In the genomic region with DNA sequence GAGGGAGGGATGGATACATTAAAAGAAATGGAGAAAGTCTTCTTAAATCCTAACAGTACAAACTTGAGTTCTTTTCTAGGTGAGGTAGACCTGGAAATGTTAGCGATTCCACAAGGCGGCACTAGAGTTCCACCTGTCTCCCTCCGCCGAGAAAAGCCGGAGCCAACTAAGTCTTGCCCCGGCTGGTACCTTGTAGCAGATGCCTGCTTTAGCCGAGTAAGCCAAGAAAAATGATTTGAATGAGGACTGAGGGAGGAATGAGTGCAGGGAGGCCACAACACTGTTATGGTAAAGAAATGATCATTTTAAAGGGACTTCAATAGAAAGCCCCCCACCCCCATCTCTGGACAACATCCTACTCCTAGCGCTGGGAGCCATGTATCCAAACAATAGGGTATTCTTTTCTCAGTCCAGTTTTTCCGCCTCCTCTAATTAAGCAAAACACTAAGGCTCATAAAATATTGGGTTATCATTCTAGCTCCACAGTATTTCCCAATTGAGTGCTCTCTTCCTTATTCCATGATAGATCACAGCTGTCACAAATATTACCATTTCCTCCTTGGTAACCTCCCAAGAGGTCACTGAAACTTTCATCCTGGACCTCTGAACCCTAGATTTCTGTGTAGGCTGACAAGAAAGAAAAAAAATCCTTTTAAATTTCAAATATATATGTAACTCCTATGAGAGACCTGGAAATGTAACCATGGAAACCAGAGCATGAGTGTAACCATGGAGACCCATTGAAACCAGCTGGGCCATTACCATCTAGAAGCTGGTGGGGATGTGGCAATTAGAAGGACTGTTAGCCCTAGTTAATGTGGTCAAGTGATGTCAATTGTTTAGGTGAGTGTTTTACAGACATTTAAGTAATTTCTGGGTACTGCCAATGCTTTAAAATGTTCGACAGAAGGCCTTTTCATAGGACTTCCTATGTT, we compare ENCODE assay signal across 8 cellular contexts. TPM values are rescaled to one million over a fixed set of nuclear protein-coding genes. Genes with fewer than 3 reads are reported as not detected.
DNase-seq lines count a peak whose midpoint lies in the region; ATAC-seq lines count a peak whose summit lies in the region.

No MANE protein-coding gene starts in this region.

- H3K36me3 Mint-ChIP-seq in activated T-helper 2 cell treated with anti-CD3 and anti-CD28 coated beads, Interferon-gamma antibody, Interleukin-2, Interleukin-4, amounts not matched to agents 10 μg/mL and 5 μg/mL and 100 μg/mL, durations not matched to agents 14 hours and 24 hours and 36 hours (ENCODE audit: low read depth), result no peaks in the 10 kb centered on the region
- H3K36me3 Mint-ChIP-seq in natural killer cell treated with Interleukin-12 subunit alpha and Interleukin-12 subunit beta and Interleukin-15 and Interleukin-18, amount 100 ng/mL, for 72 hours, result no peaks in the 10 kb centered on the region
- no peaks in the 10 kb centered on the region for H3K36me3 Mint-ChIP-seq in stimulated activated naive B cell treated with anti-CD40 and anti-IgM and Interleukin-4, amounts not matched to agents 10 μg/mL and 1 μg/mL and 100 μg/mL, for 72 hours

- H3K27me3 Mint-ChIP-seq in activated T-helper 2 cell treated with anti-CD3 and anti-CD28 coated beads, Interferon-gamma antibody, Interleukin-2, Interleukin-4, amounts not matched to agents 10 μg/mL and 5 μg/mL and 100 μg/mL, durations not matched to agents 14 hours and 24 hours and 36 hours (ENCODE audit: low read depth), result peaks cover 56% of the 10 kb centered on the region
- peaks cover 17 to 19% of the 10 kb centered on the region in 2 donors for H3K27me3 Mint-ChIP-seq in natural killer cell treated with Interleukin-12 subunit alpha and Interleukin-12 subunit beta and Interleukin-15 and Interleukin-18, amount 100 ng/mL, for 72 hours
- peaks cover 18 to 26% of the 10 kb centered on the region in 2 donors for H3K27me3 Mint-ChIP-seq in stimulated activated naive B cell treated with anti-CD40 and anti-IgM and Interleukin-4, amounts not matched to agents 10 μg/mL and 1 μg/mL and 100 μg/mL, for 72 hours

- H3K4me2 ChIP-seq in Karpas-422 (ENCODE audit: low read depth, low read length, poor library complexity, severe bottlenecking), result peak overlapping the region; percentile 85

- peak overlapping the region; percentile 72 for H3K4me3 Mint-ChIP-seq in activated T-helper 2 cell treated with anti-CD3 and anti-CD28 coated beads, Interferon-gamma antibody, Interleukin-2, Interleukin-4, amounts not matched to agents 10 μg/mL and 5 μg/mL and 100 μg/mL, durations not matched to agents 14 hours and 24 hours and 36 hours (ENCODE audit: low read depth)
- peak overlapping the region; percentile 78 for H3K4me3 Mint-ChIP-seq in natural killer cell treated with Interleukin-12 subunit alpha and Interleukin-12 subunit beta and Interleukin-15 and Interleukin-18, amount 100 ng/mL, for 72 hours
- peak overlapping the region; percentile 71 to 78 for H3K4me3 Mint-ChIP-seq in stimulated activated naive B cell treated with anti-CD40 and anti-IgM and Interleukin-4, amounts not matched to agents 10 μg/mL and 1 μg/mL and 100 μg/mL, for 72 hours

- H3K27ac Mint-ChIP-seq in activated T-helper 2 cell treated with anti-CD3 and anti-CD28 coated beads, Interferon-gamma antibody, Interleukin-2, Interleukin-4, amounts not matched to agents 10 μg/mL and 5 μg/mL and 100 μg/mL, durations not matched to agents 14 hours and 24 hours and 36 hours, result no peak overlapping the region
- peak overlapping the region in 1 of 2 donors; percentile 48 for H3K27ac Mint-ChIP-seq in natural killer cell treated with Interleukin-12 subunit alpha and Interleukin-12 subunit beta and Interleukin-15 and Interleukin-18, amount 100 ng/mL, for 72 hours
- H3K27ac Mint-ChIP-seq in stimulated activated naive B cell treated with anti-CD40 and anti-IgM and Interleukin-4, amounts not matched to agents 10 μg/mL and 1 μg/mL and 100 μg/mL, for 72 hours, result no peak overlapping the region

- no peaks in the 10 kb centered on the region for H3K9me2 ChIP-seq in Karpas-422 (replicated peaks; ENCODE audit: insufficient read depth, low read length)

- H3K27me3 ChIP-seq in Karpas-422 (ENCODE audit: low read length), result no peaks in the 10 kb centered on the region

- no peaks in the 10 kb centered on the region for H3K79me2 ChIP-seq in Karpas-422 (ENCODE audit: low read length)

- H3K4me1 Mint-ChIP-seq in activated T-helper 2 cell treated with anti-CD3 and anti-CD28 coated beads, Interferon-gamma antibody, Interleukin-2, Interleukin-4, amounts not matched to agents 10 μg/mL and 5 μg/mL and 100 μg/mL, durations not matched to agents 14 hours and 24 hours and 36 hours (ENCODE audit: low read depth), result peaks cover 18% of the 10 kb centered on the region
- H3K4me1 Mint-ChIP-seq in natural killer cell treated with Interleukin-12 subunit alpha and Interleukin-12 subunit beta and Interleukin-15 and Interleukin-18, amount 100 ng/mL, for 72 hours (ENCODE audit: low read depth in 2 of 2), result peaks cover 5 to 14% of the 10 kb centered on the region in 2 donors
- H3K4me1 Mint-ChIP-seq in stimulated activated naive B cell treated with anti-CD40 and anti-IgM and Interleukin-4, amounts not matched to agents 10 μg/mL and 1 μg/mL and 100 μg/mL, for 72 hours, result peaks cover 18 to 23% of the 10 kb centered on the region in 2 donors

- DNase-seq in AG20443 (ENCODE audit: low spot score) (peak; percentile 89), Karpas-422 (peak; percentile 93), RPMI8226 (peak; percentile 77), fibroblast of the conjunctiva (ENCODE audit: low read depth) (peak; percentile 71)
- peak; percentile 63 for DNase-seq in activated T-helper 2 cell treated with anti-CD3 and anti-CD28 coated beads, Interferon-gamma antibody, Interleukin-2, Interleukin-4, amounts not matched to agents 10 μg/mL and 5 μg/mL and 100 μg/mL, durations not matched to agents 14 hours and 24 hours and 36 hours (ENCODE audit: low spot score)
- peak; percentile 71 for DNase-seq in natural killer cell treated with Interleukin-12 subunit alpha and Interleukin-12 subunit beta and Interleukin-15 and Interleukin-18, amount 100 ng/mL, for 72 hours (ENCODE audit: low spot score)
- peak; percentile 58 for DNase-seq in stimulated activated naive B cell treated with anti-CD40 and anti-IgM and Interleukin-4, amounts not matched to agents 10 μg/mL and 1 μg/mL and 100 μg/mL, for 72 hours

- H3K27ac ChIP-seq in Karpas-422 (ENCODE audit: low read length), result no peak overlapping the region

- peak overlapping the region; percentile 64 for H3K9ac ChIP-seq in Karpas-422 (ENCODE audit: low read length)

- no peaks in the 10 kb centered on the region for H3K36me3 ChIP-seq in Karpas-422 (ENCODE audit: insufficient read depth, low read length)

- H3K9me3 Mint-ChIP-seq in activated T-helper 2 cell treated with anti-CD3 and anti-CD28 coated beads, Interferon-gamma antibody, Interleukin-2, Interleukin-4, amounts not matched to agents 10 μg/mL and 5 μg/mL and 100 μg/mL, durations not matched to agents 14 hours and 24 hours and 36 hours, result no peaks in the 10 kb centered on the region
- H3K9me3 Mint-ChIP-seq in natural killer cell treated with Interleukin-12 subunit alpha and Interleukin-12 subunit beta and Interleukin-15 and Interleukin-18, amount 100 ng/mL, for 72 hours, result no peaks in the 10 kb centered on the region
- no peaks in the 10 kb centered on the region for H3K9me3 Mint-ChIP-seq in stimulated activated naive B cell treated with anti-CD40 and anti-IgM and Interleukin-4, amounts not matched to agents 10 μg/mL and 1 μg/mL and 100 μg/mL, for 72 hours

- intact Hi-C loops in activated T-helper 2 cell treated with anti-CD3 and anti-CD28 coated beads, Interferon-gamma antibody, Interleukin-2, Interleukin-4, amounts not matched to agents 10 μg/mL and 5 μg/mL and 100 μg/mL, durations not matched to agents 14 hours and 24 hours and 36 hours (cut with micrococcal nuclease), result loop anchor here (1.0 to 5.0 kb wide), 5 partner anchors 73 to 347 kb away; a partner anchor contains a TSS

- H2AFZ ChIP-seq in Karpas-422 (ENCODE audit: low read length), result peak overlapping the region; percentile 95

- H4K20me1 ChIP-seq in Karpas-422 (ENCODE audit: insufficient read depth, low read depth, low read length), result no peaks in the 10 kb centered on the region

- peak; percentile 78 for ATAC-seq in GM19372 (IDR thresholded peaks at IDR 0.05; ENCODE audit: low read depth, unreplicated experiment)
- ATAC-seq in natural killer cell treated with Interleukin-12 subunit alpha and Interleukin-12 subunit beta and Interleukin-15 and Interleukin-18, amount 100 ng/mL, for 72 hours, result peak; percentile 84 to 86
- ATAC-seq in stimulated activated naive B cell treated with anti-CD40 and anti-IgM and Interleukin-4, amounts not matched to agents 10 μg/mL and 1 μg/mL and 100 μg/mL, for 72 hours (replicated peaks), result peak; percentile 87 to 89

- peak overlapping the region; percentile 61 for H3K4me3 ChIP-seq in Karpas-422 (ENCODE audit: low read length)

- H3K9me3 ChIP-seq in Karpas-422 (ENCODE audit: low read length), result no peaks in the 10 kb centered on the region

- peaks cover 29% of the 10 kb centered on the region for H3K4me1 ChIP-seq in Karpas-422 (ENCODE audit: low read length)

RNA-seq across cellular contexts. Expression of a gene that starts 58.3 kb away (rescaled TPM):
- total RNA-seq in Karpas-422 (2014; rRNA removed; shearing (Covaris generic); ENCODE audit: low replicate concordance), result 23.8 and 36.2 TPM in 2 replicates
- 29.1 and 32.9 TPM in 2 replicates for total RNA-seq in activated T-helper 2 cell treated with anti-CD3 and anti-CD28 coated beads, Interferon-gamma antibody, Interleukin-2, Interleukin-4, amounts not matched to agents 10 μg/mL and 5 μg/mL and 100 μg/mL, durations not matched to agents 14 hours and 24 hours and 36 hours
- total RNA-seq in natural killer cell treated with Interleukin-12 subunit alpha and Interleukin-12 subunit beta and Interleukin-15 and Interleukin-18, amount 100 ng/mL, for 72 hours, result 10 to 100 TPM; 24.3 to 32.6 TPM

RNA-seq across cellular contexts. Expression of a gene that starts 58.4 kb away (rescaled TPM):
- 3.8 and 7.3 TPM in 2 replicates for total RNA-seq in Karpas-422 (2014; rRNA removed; shearing (Covaris generic); ENCODE audit: low replicate concordance)
- 9.5 and 10.3 TPM in 2 replicates for total RNA-seq in activated T-helper 2 cell treated with anti-CD3 and anti-CD28 coated beads, Interferon-gamma antibody, Interleukin-2, Interleukin-4, amounts not matched to agents 10 μg/mL and 5 μg/mL and 100 μg/mL, durations not matched to agents 14 hours and 24 hours and 36 hours
- total RNA-seq in natural killer cell treated with Interleukin-12 subunit alpha and Interleukin-12 subunit beta and Interleukin-15 and Interleukin-18, amount 100 ng/mL, for 72 hours, result 1 to 10 TPM; 5.7 to 6.9 TPM
